In genomic region chr1:59161136-59161535, GRCh38 we compare ENCODE assay signal across 27 cellular contexts.
"Had no signal": no experiment of that assay in that cellular context is flagged by ENCODE, and none has a peak within 500 bp of the region (broad histone marks: within the 10 kb centered on the region; RNA-seq: fewer than 3 reads in every experiment).

No MANE protein-coding gene starts in this region.

- H3K9me3 ChIP-seq: pancreas, prostate gland, suprapubic skin had no signal

- H3K4me3 ChIP-seq: heart left ventricle, left lung, lower lobe of right lung, mucosa of descending colon, pancreas, prostate gland, skin epidermis, suprapubic skin, transverse colon, upper lobe of left lung had no signal

- H3K4me1 Mint-ChIP-seq: immature natural killer cell; naive thymus-derived CD4-positive, alpha-beta T cell had no signal

- H3K27ac Mint-ChIP-seq: immature natural killer cell; naive thymus-derived CD4-positive, alpha-beta T cell; natural killer cell treated with Interleukin-12 subunit alpha and Interleukin-12 subunit beta and Interleukin-15 and Interleukin-18, amount 100 ng/mL, for 72 hours; stimulated activated naive CD8-positive, alpha-beta T cell treated with anti-CD3 and anti-CD28 coated beads, Interleukin-15, Interleukin-2, amounts not matched to agents 100 ng/mL and 50 ng/mL, for 24 hours had no signal

- H3K4me1 ChIP-seq: prostate gland had no signal

- DNase-seq: heart left ventricle; hypothalamus; immature natural killer cell; kidney; left colon; left lung; lower lobe of right lung; midbrain; mucosa of descending colon; naive thymus-derived CD4-positive, alpha-beta T cell; pancreas; posterior cingulate gyrus; retina; right cardiac atrium; stimulated activated CD4-positive, alpha-beta T cell treated with anti-CD3 and anti-CD28 coated beads, Interleukin-12 subunit alpha, Interleukin-12 subunit beta, amount 100 ng/mL, for 4 hours; stimulated activated CD4-positive, alpha-beta T cell treated with anti-CD3 and anti-CD28 coated beads, Interleukin-15, amount 100 ng/mL, for 24 hours; stimulated activated CD4-positive, alpha-beta T cell treated with anti-CD3 and anti-CD28 coated beads, Interleukin-2, amount 100 ng/mL, for 24 hours; stimulated activated CD4-positive, alpha-beta T cell treated with anti-CD3 and anti-CD28 coated beads, Interleukin-4, amount 100 ng/mL, for 1 hour; stimulated activated naive CD4-positive, alpha-beta T cell; transverse colon; upper lobe of left lung had no signal

- H3K27me3 ChIP-seq: heart left ventricle, left lung, pancreas, suprapubic skin, transverse colon, upper lobe of left lung had no signal

- H3K27ac ChIP-seq: heart left ventricle, left lung, lower lobe of right lung, pancreas, prostate gland, transverse colon, upper lobe of left lung had no signal

- H3K4me3 Mint-ChIP-seq: immature natural killer cell; naive thymus-derived CD4-positive, alpha-beta T cell; natural killer cell treated with Interleukin-12 subunit alpha and Interleukin-12 subunit beta and Interleukin-15 and Interleukin-18, amount 100 ng/mL, for 72 hours; stimulated activated naive CD8-positive, alpha-beta T cell treated with anti-CD3 and anti-CD28 coated beads, Interleukin-15, Interleukin-2, amounts not matched to agents 100 ng/mL and 50 ng/mL, for 24 hours had no signal

- H3K36me3 ChIP-seq: heart left ventricle, left lung, lower lobe of right lung, pancreas, prostate gland, suprapubic skin, transverse colon, upper lobe of left lung had no signal

- ATAC-seq: heart left ventricle; left colon; left lung; lower lobe of right lung; mucosa of descending colon; naive thymus-derived CD4-positive, alpha-beta T cell; natural killer cell treated with Interleukin-12 subunit alpha and Interleukin-12 subunit beta and Interleukin-15 and Interleukin-18, amount 100 ng/mL, for 72 hours; pancreas; right cardiac atrium; sciatic nerve had no signal
